17 cellular contexts compared by ENCODE assay signal in the genomic region with DNA sequence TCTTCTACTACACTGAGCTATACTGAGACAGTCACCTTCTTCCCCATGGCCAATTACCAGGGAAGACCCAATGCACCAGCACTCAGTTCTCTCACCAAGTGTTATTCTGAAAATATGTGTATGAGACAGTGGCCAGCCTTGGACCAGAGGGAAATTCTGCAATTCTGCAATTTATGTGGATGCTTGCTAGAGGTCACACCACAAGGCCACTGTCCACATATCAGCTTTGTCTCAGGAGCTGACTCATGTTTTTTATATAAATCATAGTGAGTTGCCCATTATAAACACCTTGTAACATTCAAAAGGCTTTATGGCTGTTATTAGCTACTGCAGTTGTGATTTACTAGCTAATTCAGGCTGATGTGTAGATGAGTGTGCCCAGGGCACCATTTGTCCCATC.
DNase-seq lines count a peak whose midpoint lies in the region; ATAC-seq, FAIRE-seq and TF ChIP-seq lines count a peak whose summit lies in the region.
"Had no signal": no experiment of that assay in that cellular context is flagged by ENCODE, and none has a peak within 500 bp of the region (broad histone marks: within the 10 kb centered on the region; RNA-seq: fewer than 3 reads in every experiment).

No MANE protein-coding gene starts in this region.

- H3K4me1 ChIP-seq in HepG2 (ENCODE audit: insufficient read depth, low read length), result peaks cover 19% of the 10 kb centered on the region; the same call in 1 of the 2 replicates
- H3K4me1 ChIP-seq in right lobe of liver, result no peaks in the 10 kb centered on the region
- no peaks in the 10 kb centered on the region for H3K4me1 ChIP-seq in CD8-positive, alpha-beta memory T cell (ENCODE audit: insufficient read depth, low read length)

- no peak for TF ChIP-seq EP300 in HepG2 (IDR thresholded peaks at IDR 0.05; ENCODE audit: low read depth in 2 of 2, low read length in 2 of 2)
- no peak for TF ChIP-seq EP300 in HepG2 (CRISPR knock-in tag; IDR thresholded peaks at IDR 0.05; ENCODE audit: borderline replicate concordance)

- DNase-seq in HepG2 (ENCODE audit: low spot score) (no peak), right lobe of liver (no peak), astrocyte of the cerebellum (ENCODE audit: low read depth) (peak; percentile 49), iris pigment epithelial cell (ENCODE audit: low read depth) (peak; percentile 68), OCI-M1 (lab: John Stamatoyannopoulos, UW) (no peak), frontal cortex (ENCODE audit: low spot score in 2 of 2) (no peak), hypothalamus (lab: John Stamatoyannopoulos, UW) (no peak)
- no peak for DNase-seq in CD8-positive, alpha-beta memory T cell
- DNase-seq: activated CD4-positive, alpha-beta T cell treated with anti-CD3 and anti-CD28 coated beads, Interleukin-2, amount 50 U/mL, for 48 hours; activated naive CD8-positive, alpha-beta T cell treated with anti-CD3 and anti-CD28 coated beads, Interleukin-2, amount 50 U/mL, for 24 hours; cortex of kidney; naive B cell; NCI-H2171 had no signal

- TF ChIP-seq RAD21 in HepG2 (CRISPR knock-in tag; IDR thresholded peaks at IDR 0.05), result no peak

- TF ChIP-seq POLR2A in HepG2 (IDR thresholded peaks at IDR 0.05; ENCODE audit: insufficient read depth in 1 of 2, low read depth in 2 of 2, low read length in 2 of 2) (no peak), right lobe of liver (IDR thresholded peaks at IDR 0.05) (no peak)

- no peak overlapping the region for H3K9ac ChIP-seq in HepG2 (ENCODE audit: insufficient read depth, low read depth, low read length)

- H3K4me2 ChIP-seq in HepG2 (ENCODE audit: low read depth, low read length), result no peak overlapping the region
- H3K4me2 ChIP-seq: hepatocyte had no signal

- no peak for ATAC-seq in HepG2
- no peak for ATAC-seq in right lobe of liver
- ATAC-seq: activated naive CD8-positive, alpha-beta T cell treated with anti-CD3 and anti-CD28 coated beads, Interleukin-2, amount 50 U/mL, for 24 hours; left lobe of liver had no signal

- in situ Hi-C loops in HepG2 (cut with HindIII; ENCODE audit: extremely low pct_ligation_motif_present, low pct_unique_long_range_greater_than_20kb), result no loop called here
- in situ Hi-C loops in astrocyte of the cerebellum (cut with HindIII; ENCODE audit: low sequenced_read_pairs), result no loop called here

- H3K4me3 Mint-ChIP-seq in CD8-positive, alpha-beta memory T cell, result no peak overlapping the region
- H3K4me3 Mint-ChIP-seq: activated naive CD8-positive, alpha-beta T cell treated with anti-CD3 and anti-CD28 coated beads, Interleukin-2, amount 50 U/mL, for 24 hours; activated T-helper 1 cell treated with anti-CD3 and anti-CD28 coated beads, Interleukin-12 subunit alpha, Interleukin-12 subunit beta, Interleukin-2, Interleukin-4 antibody, amounts not matched to agents 30 ng/mL and 10 ng/mL and 1 ng/mL, durations not matched to agents 14 hours and 24 hours and 36 hours; naive B cell had no signal

- H3K9me3 Mint-ChIP-seq in CD8-positive, alpha-beta memory T cell, result peaks cover 0 to 8% (median 2%) of the 10 kb centered on the region in 5 donors
- H3K9me3 Mint-ChIP-seq: activated naive CD8-positive, alpha-beta T cell treated with anti-CD3 and anti-CD28 coated beads, Interleukin-2, amount 50 U/mL, for 24 hours; activated T-helper 1 cell treated with anti-CD3 and anti-CD28 coated beads, Interleukin-12 subunit alpha, Interleukin-12 subunit beta, Interleukin-2, Interleukin-4 antibody, amounts not matched to agents 30 ng/mL and 10 ng/mL and 1 ng/mL, durations not matched to agents 14 hours and 24 hours and 36 hours had no signal

- no peak overlapping the region for H3K27ac Mint-ChIP-seq in CD8-positive, alpha-beta memory T cell
- H3K27ac Mint-ChIP-seq: activated naive CD8-positive, alpha-beta T cell treated with anti-CD3 and anti-CD28 coated beads, Interleukin-2, amount 50 U/mL, for 24 hours; activated T-helper 1 cell treated with anti-CD3 and anti-CD28 coated beads, Interleukin-12 subunit alpha, Interleukin-12 subunit beta, Interleukin-2, Interleukin-4 antibody, amounts not matched to agents 30 ng/mL and 10 ng/mL and 1 ng/mL, durations not matched to agents 14 hours and 24 hours and 36 hours; naive B cell had no signal

- H4K20me1 ChIP-seq in HepG2 (ENCODE audit: insufficient read depth, low read length), result no peaks in the 10 kb centered on the region

- intact Hi-C loops in HepG2 (cut with micrococcal nuclease; ENCODE audit: unreplicated experiment) (no loop called here), right lobe of liver (cut with DNase I) (no loop called here)

- H2AFZ ChIP-seq in HepG2 (ENCODE audit: low read length), result no peak overlapping the region
- H2AFZ ChIP-seq: hepatocyte had no signal

- H3K36me3 Mint-ChIP-seq in CD8-positive, alpha-beta memory T cell, result no peaks in the 10 kb centered on the region
- H3K36me3 Mint-ChIP-seq: naive B cell had no signal

- H3K36me3 ChIP-seq in HepG2 (replicated peaks in 1 of 2; ENCODE audit: control insufficient read depth in 1 of 2, insufficient read depth in 2 of 2, low read length in 2 of 2) (no peaks in the 10 kb centered on the region), right lobe of liver (no peaks in the 10 kb centered on the region)
- H3K36me3 ChIP-seq in CD8-positive, alpha-beta memory T cell (ENCODE audit: insufficient read depth, low read length), result no peaks in the 10 kb centered on the region

- H3K4me3 ChIP-seq in HepG2 (replicated peaks in 1 of 3; ENCODE audit: insufficient read depth in 1 of 3, low read depth in 2 of 3, low read length in 3 of 3), result no peak overlapping the region
- no peak overlapping the region for H3K4me3 ChIP-seq in right lobe of liver
- no peak overlapping the region for H3K4me3 ChIP-seq in astrocyte of the cerebellum (ENCODE audit: low read depth, low read length)
- no peak overlapping the region for H3K4me3 ChIP-seq in CD8-positive, alpha-beta memory T cell (ENCODE audit: low read length)
- H3K4me3 ChIP-seq: hepatocyte had no signal

- H3K4me1 Mint-ChIP-seq in CD8-positive, alpha-beta memory T cell, result no peaks in the 10 kb centered on the region
- H3K4me1 Mint-ChIP-seq: activated naive CD8-positive, alpha-beta T cell treated with anti-CD3 and anti-CD28 coated beads, Interleukin-2, amount 50 U/mL, for 24 hours; naive B cell had no signal

- CTCF ChIA-PET in HepG2 (lab: Yijun Ruan, JAX; ENCODE audit: low intra/inter-chr PET ratio, low total read pairs), result no interaction called here
- CTCF ChIA-PET in CD8-positive, alpha-beta memory T cell (lab: Charles Lee), result no interaction called here

- H3K27me3 Mint-ChIP-seq in CD8-positive, alpha-beta memory T cell, result no peaks in the 10 kb centered on the region
- H3K27me3 Mint-ChIP-seq: activated naive CD8-positive, alpha-beta T cell treated with anti-CD3 and anti-CD28 coated beads, Interleukin-2, amount 50 U/mL, for 24 hours; naive B cell had no signal

- FAIRE-seq in HepG2 (lab: Jason Lieb, UNC) (no peak), frontal cortex (lab: Jason Lieb, UNC) (no peak)

- BruUV-seq in HepG2 (replicated peaks; lab: Mats Ljungman, UMichigan), result no TSS peak

- no peaks in the 10 kb centered on the region for H3K9me3 ChIP-seq in HepG2 (ENCODE audit: low read length)
- no peaks in the 10 kb centered on the region for H3K9me3 ChIP-seq in right lobe of liver
- no peaks in the 10 kb centered on the region for H3K9me3 ChIP-seq in CD8-positive, alpha-beta memory T cell (ENCODE audit: low read length)

- no peaks in the 10 kb centered on the region for H3K79me2 ChIP-seq in HepG2 (ENCODE audit: insufficient read depth, low read length)
- H3K79me2 ChIP-seq: hepatocyte had no signal

- H3K27me3 ChIP-seq in HepG2 (ENCODE audit: control insufficient read depth in 1 of 2, insufficient read depth in 2 of 2, low read length in 2 of 2), result no peaks in the 10 kb centered on the region
- no peaks in the 10 kb centered on the region for H3K27me3 ChIP-seq in right lobe of liver
- H3K27me3 ChIP-seq in CD8-positive, alpha-beta memory T cell (ENCODE audit: insufficient read depth, low read length, poor library complexity, severe bottlenecking), result no peaks in the 10 kb centered on the region
- H3K27me3 ChIP-seq: hepatocyte had no signal

- H3K27ac ChIP-seq in HepG2 (ENCODE audit: extremely low read length, insufficient read depth, low read length) (no peak overlapping the region), right lobe of liver (no peak overlapping the region)
- no peak overlapping the region for H3K27ac ChIP-seq in CD8-positive, alpha-beta memory T cell (ENCODE audit: low read depth, low read length)
- H3K27ac ChIP-seq: epithelial cell of prostate, hepatocyte had no signal

- POLR2A ChIA-PET in HepG2 (lab: Yijun Ruan, JAX), result interaction anchor here (1.1 kb wide), 1 partner anchor 29 kb away, joined by 3 read pairs; no protein-coding TSS in a partner anchor
- POLR2A ChIA-PET in CD8-positive, alpha-beta memory T cell (lab: Charles Lee), result no interaction called here

- TF ChIP-seq CTCF in HepG2 (CRISPR knock-in tag; IDR thresholded peaks at IDR 0.05) (no peak), right lobe of liver (IDR thresholded peaks at IDR 0.05) (no peak), astrocyte of the cerebellum (IDR thresholded peaks at IDR 0.05; ENCODE audit: low read depth, low read length, missing control alignments) (no peak)

TF ChIP-seq in HepG2, 621 proteins besides CTCF, POLR2A, EP300 and RAD21 (continues in another document):
- peak; percentile 59 to 60 for TF ChIP-seq MAFK (conservative IDR thresholded peaks at IDR 0.05 in 1 of 2, IDR thresholded peaks at IDR 0.05 in 1 of 2; ENCODE audit: low read length in 2 of 2)
- no peak for TF ChIP-seq HNF1B (CRISPR knock-in tag; IDR thresholded peaks at IDR 0.05)
- TF ChIP-seq ZFY (CRISPR knock-in tag; IDR thresholded peaks at IDR 0.05), result no peak
- TF ChIP-seq NFATC3 (CRISPR knock-in tag; IDR thresholded peaks at IDR 0.05), result no peak
- no peak for TF ChIP-seq RBAK (CRISPR knock-in tag; IDR thresholded peaks at IDR 0.05)
- TF ChIP-seq NFE2L2 (IDR thresholded peaks at IDR 0.05; ENCODE audit: low read length), result no peak
- TF ChIP-seq, protein P1, sequence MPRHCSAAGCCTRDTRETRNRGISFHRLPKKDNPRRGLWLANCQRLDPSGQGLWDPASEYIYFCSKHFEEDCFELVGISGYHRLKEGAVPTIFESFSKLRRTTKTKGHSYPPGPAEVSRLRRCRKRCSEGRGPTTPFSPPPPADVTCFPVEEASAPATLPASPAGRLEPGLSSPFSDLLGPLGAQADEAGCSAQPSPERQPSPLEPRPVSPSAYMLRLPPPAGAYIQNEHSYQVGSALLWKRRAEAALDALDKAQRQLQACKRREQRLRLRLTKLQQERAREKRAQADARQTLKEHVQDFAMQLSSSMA (CRISPR knock-in tag; IDR thresholded peaks at IDR 0.05), result no peak

Comparison
In these comparisons a context has a peak if more than half of its experiments do, and no peak if none do; other contexts are left out.
1. DNase-seq: peak in astrocyte of the cerebellum (single experiment) and iris pigment epithelial cell (single experiment); none in HepG2 (single experiment), right lobe of liver (0 of 3), OCI-M1 (single experiment), frontal cortex (0 of 2), hypothalamus (0 of 51) and CD8-positive, alpha-beta memory T cell (0 of 5).